ENCODE assay signal across 17 cellular contexts in genomic region chr19:45046355-45046754, GRCh38. TPM values are rescaled to one million over a fixed set of nuclear protein-coding genes. Genes with fewer than 3 reads are reported as not detected.
A peak's percentile ranks its signal among the peaks of the same experiment; 100 is the strongest.
DNase-seq lines count a peak whose midpoint lies in the region; ATAC-seq and TF ChIP-seq lines count a peak whose summit lies in the region.
"Had no signal": no experiment of that assay in that cellular context is flagged by ENCODE, and none has a peak within 500 bp of the region (broad histone marks: within the 10 kb centered on the region; RNA-seq: fewer than 3 reads in every experiment).

No MANE protein-coding gene starts in this region.

- TF ChIP-seq CTCF in SU-DHL-6 (IDR thresholded peaks at IDR 0.05; ENCODE audit: insufficient read depth, low read length, poor library complexity, severe bottlenecking) (no peak), dorsolateral prefrontal cortex (IDR thresholded peaks at IDR 0.05 in 54 of 56, conservative IDR thresholded peaks at IDR 0.05 in 2 of 56; ENCODE audit: low read depth in 1 of 56, partially characterized antibody in 56 of 56) (no peak)

- POLR2A ChIA-PET in activated CD4-positive, alpha-beta T cell treated with anti-CD3 and anti-CD28 coated beads for 36 hours (lab: Charles Lee) = no interaction called here

- H3K27me3 Mint-ChIP-seq in activated CD4-positive, alpha-beta T cell treated with anti-CD3 and anti-CD28 coated beads for 36 hours = no peaks in the 10 kb centered on the region
- H3K27me3 Mint-ChIP-seq: activated naive CD8-positive, alpha-beta T cell; naive thymus-derived CD4-positive, alpha-beta T cell had no signal

- no peak for ATAC-seq in activated CD4-positive, alpha-beta T cell treated with anti-CD3 and anti-CD28 coated beads for 36 hours
- ATAC-seq in stimulated activated effector memory CD8-positive, alpha-beta T cell treated with anti-CD3 and anti-CD28 coated beads, Interleukin-12 subunit alpha, Interleukin-12 subunit beta, amount 100 ng/mL, for 72 hours = no peak
- ATAC-seq in HG02623 (IDR thresholded peaks at IDR 0.05; ENCODE audit: unreplicated experiment) = no peak
- ATAC-seq: esophagus mucosa; naive thymus-derived CD4-positive, alpha-beta T cell had no signal

- H3K4me1 Mint-ChIP-seq in activated CD4-positive, alpha-beta T cell treated with anti-CD3 and anti-CD28 coated beads for 36 hours = peaks cover 46% of the 10 kb centered on the region
- H3K4me1 Mint-ChIP-seq in stimulated activated effector memory CD8-positive, alpha-beta T cell treated with anti-CD3 and anti-CD28 coated beads, Interleukin-12 subunit alpha, Interleukin-12 subunit beta, amount 100 ng/mL, for 72 hours = peaks cover 43% of the 10 kb centered on the region

- peak overlapping the region; percentile 95 for H3K4me2 ChIP-seq in SU-DHL-6 (ENCODE audit: low read depth, low read length, poor library complexity, severe bottlenecking)

- H3F3A ChIP-seq in SU-DHL-6 (ENCODE audit: insufficient read depth) = peaks cover 21% of the 10 kb centered on the region

- H3K79me2 ChIP-seq in SU-DHL-6 (ENCODE audit: insufficient read depth, low read length) = peaks cover 79% of the 10 kb centered on the region

- H4K20me1 ChIP-seq in SU-DHL-6 (ENCODE audit: low read depth, low read length) = no peaks in the 10 kb centered on the region

- CTCF ChIA-PET in activated CD4-positive, alpha-beta T cell treated with anti-CD3 and anti-CD28 coated beads for 36 hours (lab: Charles Lee) = interaction anchor here (0.7 to 1.2 kb wide), 2 partner anchors 144 to 231 kb away, joined by 3 read pairs; no protein-coding TSS in a partner anchor

- no peak overlapping the region for H2AFZ ChIP-seq in SU-DHL-6 (ENCODE audit: low read depth, low read length, severe bottlenecking)

- no peaks in the 10 kb centered on the region for H3K36me3 ChIP-seq in SU-DHL-6 (ENCODE audit: low read length)

- H3K9ac ChIP-seq in SU-DHL-6 (ENCODE audit: low read length) = peak overlapping the region; percentile 60

- H3K4me3 ChIP-seq in SU-DHL-6 (ENCODE audit: insufficient read depth, low read length, poor library complexity, severe bottlenecking) = peak overlapping the region; percentile 52
- peak overlapping the region in 44 of 59 donors; percentile 1 to 48 (median 26) for H3K4me3 ChIP-seq in dorsolateral prefrontal cortex
- H3K4me3 ChIP-seq: thyroid gland had no signal

- H3K27ac Mint-ChIP-seq in activated CD4-positive, alpha-beta T cell treated with anti-CD3 and anti-CD28 coated beads for 36 hours = peak overlapping the region; percentile 25
- peak overlapping the region; percentile 61 for H3K27ac Mint-ChIP-seq in stimulated activated effector memory CD8-positive, alpha-beta T cell treated with anti-CD3 and anti-CD28 coated beads, Interleukin-12 subunit alpha, Interleukin-12 subunit beta, amount 100 ng/mL, for 72 hours

- intact Hi-C loops in activated CD4-positive, alpha-beta T cell treated with anti-CD3 and anti-CD28 coated beads for 36 hours (cut with DNase I, micrococcal nuclease) = no loop called here
- intact Hi-C loops in dorsolateral prefrontal cortex (cut with DNase I) = no loop called here

- DNase-seq in activated CD4-positive, alpha-beta T cell treated with anti-CD3 and anti-CD28 coated beads for 36 hours = no peak
- DNase-seq in activated CD4-positive, alpha-beta T cell treated with anti-CD3 and anti-CD28 coated beads for 48 hours = no peak
- DNase-seq in dorsolateral prefrontal cortex (no peak), AG20443 (ENCODE audit: low spot score) (no peak), NK-92 (lab: John Stamatoyannopoulos, UW; ENCODE audit: unreplicated experiment) (no peak)
- DNase-seq in stimulated activated effector memory CD8-positive, alpha-beta T cell treated with anti-CD3 and anti-CD28 coated beads, Interleukin-12 subunit alpha, Interleukin-12 subunit beta, amount 100 ng/mL, for 72 hours (ENCODE audit: low spot score in 2 of 2) = no peak
- DNase-seq: heart left ventricle; kidney glomerular epithelial cell; naive thymus-derived CD4-positive, alpha-beta T cell; NCI-H69; retina; thyroid gland had no signal

- no peaks in the 10 kb centered on the region for H3K9me2 ChIP-seq in SU-DHL-6 (replicated peaks; ENCODE audit: insufficient read depth, low read length)

- H3K36me3 Mint-ChIP-seq in activated CD4-positive, alpha-beta T cell treated with anti-CD3 and anti-CD28 coated beads for 36 hours (ENCODE audit: low read depth) = peaks cover 45% of the 10 kb centered on the region
- H3K36me3 Mint-ChIP-seq in stimulated activated effector memory CD8-positive, alpha-beta T cell treated with anti-CD3 and anti-CD28 coated beads, Interleukin-12 subunit alpha, Interleukin-12 subunit beta, amount 100 ng/mL, for 72 hours = peaks cover 87% of the 10 kb centered on the region

- H3K9me3 ChIP-seq in SU-DHL-6 (ENCODE audit: insufficient read depth, low read length) = no peaks in the 10 kb centered on the region
- H3K9me3 ChIP-seq: heart left ventricle, thyroid gland had no signal

- H3K27ac ChIP-seq in SU-DHL-6 (ENCODE audit: low read depth, low read length) = peak overlapping the region; percentile 96
- peak overlapping the region; percentile 84 to 100 (median 97) for H3K27ac ChIP-seq in dorsolateral prefrontal cortex
- H3K27ac ChIP-seq: thyroid gland had no signal

- H3K9me3 Mint-ChIP-seq in activated CD4-positive, alpha-beta T cell treated with anti-CD3 and anti-CD28 coated beads for 36 hours (ENCODE audit: low read depth) = no peaks in the 10 kb centered on the region
- H3K9me3 Mint-ChIP-seq in stimulated activated effector memory CD8-positive, alpha-beta T cell treated with anti-CD3 and anti-CD28 coated beads, Interleukin-12 subunit alpha, Interleukin-12 subunit beta, amount 100 ng/mL, for 72 hours = no peaks in the 10 kb centered on the region
- H3K9me3 Mint-ChIP-seq: naive thymus-derived CD4-positive, alpha-beta T cell had no signal

- H3K4me3 Mint-ChIP-seq in activated CD4-positive, alpha-beta T cell treated with anti-CD3 and anti-CD28 coated beads for 36 hours = no peak overlapping the region
- H3K4me3 Mint-ChIP-seq in stimulated activated effector memory CD8-positive, alpha-beta T cell treated with anti-CD3 and anti-CD28 coated beads, Interleukin-12 subunit alpha, Interleukin-12 subunit beta, amount 100 ng/mL, for 72 hours = no peak overlapping the region

- H3K27me3 ChIP-seq in SU-DHL-6 (ENCODE audit: low read length) (no peaks in the 10 kb centered on the region), dorsolateral prefrontal cortex (no peaks in the 10 kb centered on the region)
- H3K27me3 ChIP-seq: heart left ventricle, thyroid gland had no signal

RNA-seq across cellular contexts. Expression of gene CLASRP, which starts 7.5 kb away (rescaled TPM):
- total RNA-seq in activated CD4-positive, alpha-beta T cell treated with anti-CD3 and anti-CD28 coated beads for 36 hours = 100 to 1,000 TPM; 101 to 103 TPM
- 100 to 1,000 TPM in 71 of 120 experiments, 10 to 100 TPM in 49; 51.6 to 162 (median 105) TPM for total RNA-seq in dorsolateral prefrontal cortex

RNA-seq across cellular contexts. Expression of gene ZNF296, which starts 29.9 kb away (rescaled TPM):
- 1 to 10 TPM; 3.1 to 4.8 TPM for total RNA-seq in activated CD4-positive, alpha-beta T cell treated with anti-CD3 and anti-CD28 coated beads for 36 hours
- total RNA-seq in dorsolateral prefrontal cortex = 1 to 10 TPM in 79 of 120 experiments, under 1 TPM in 41; 0.36 to 3.5 (median 1.3) TPM
- total RNA-seq: HT1080 had no signal

RNA-seq across cellular contexts. Expression of gene GEMIN7, which starts 32.7 kb away (rescaled TPM):
- 10 to 100 TPM; 35.4 to 35.5 TPM for total RNA-seq in activated CD4-positive, alpha-beta T cell treated with anti-CD3 and anti-CD28 coated beads for 36 hours
- 10 to 100 TPM in 115 of 120 experiments, 1 to 10 TPM in 5; 5.0 to 26.4 (median 16.3) TPM for total RNA-seq in dorsolateral prefrontal cortex

RNA-seq across cellular contexts. Expression of gene RELB, which starts 45.1 kb away (rescaled TPM):
- total RNA-seq in activated CD4-positive, alpha-beta T cell treated with anti-CD3 and anti-CD28 coated beads for 36 hours = 10 to 100 TPM; 43.8 to 51.2 TPM
- total RNA-seq in dorsolateral prefrontal cortex = 10 to 100 TPM in 3 of 120 experiments, 1 to 10 TPM in 117; 1.5 to 13.8 (median 4.1) TPM

RNA-seq across cellular contexts. Expression of gene PPP1R37, which starts 46.6 kb away (rescaled TPM):
- 10 to 100 TPM; 12.5 to 14.1 TPM for total RNA-seq in activated CD4-positive, alpha-beta T cell treated with anti-CD3 and anti-CD28 coated beads for 36 hours
- total RNA-seq in dorsolateral prefrontal cortex = 10 to 100 TPM; 33.6 to 77.3 (median 54.0) TPM
